ENCODE assay signal across 1 cellular context in genomic region chr5:50575745-50576144, GRCh38.
TF ChIP-seq lines count a peak whose summit lies in the region.

No MANE protein-coding gene starts in this region.

TF ChIP-seq in GM12878, 131 proteins besides CTCF, POLR2A, EP300 and RAD21:
- TF ChIP-seq HSF1 (IDR thresholded peaks at IDR 0.05; ENCODE audit: low read depth, low read length) (no peak), MEF2A (IDR thresholded peaks at IDR 0.05; ENCODE audit: insufficient read depth, low read depth, low read length) (0 out of 2 replicates have a peak, but pooled peaks have one; percentile 9), MEF2B (IDR thresholded peaks at IDR 0.05; ENCODE audit: partially characterized antibody, poor library complexity, severe bottlenecking) (no peak)
